ENCODE assay signal across 8 cellular contexts in the genomic region with DNA sequence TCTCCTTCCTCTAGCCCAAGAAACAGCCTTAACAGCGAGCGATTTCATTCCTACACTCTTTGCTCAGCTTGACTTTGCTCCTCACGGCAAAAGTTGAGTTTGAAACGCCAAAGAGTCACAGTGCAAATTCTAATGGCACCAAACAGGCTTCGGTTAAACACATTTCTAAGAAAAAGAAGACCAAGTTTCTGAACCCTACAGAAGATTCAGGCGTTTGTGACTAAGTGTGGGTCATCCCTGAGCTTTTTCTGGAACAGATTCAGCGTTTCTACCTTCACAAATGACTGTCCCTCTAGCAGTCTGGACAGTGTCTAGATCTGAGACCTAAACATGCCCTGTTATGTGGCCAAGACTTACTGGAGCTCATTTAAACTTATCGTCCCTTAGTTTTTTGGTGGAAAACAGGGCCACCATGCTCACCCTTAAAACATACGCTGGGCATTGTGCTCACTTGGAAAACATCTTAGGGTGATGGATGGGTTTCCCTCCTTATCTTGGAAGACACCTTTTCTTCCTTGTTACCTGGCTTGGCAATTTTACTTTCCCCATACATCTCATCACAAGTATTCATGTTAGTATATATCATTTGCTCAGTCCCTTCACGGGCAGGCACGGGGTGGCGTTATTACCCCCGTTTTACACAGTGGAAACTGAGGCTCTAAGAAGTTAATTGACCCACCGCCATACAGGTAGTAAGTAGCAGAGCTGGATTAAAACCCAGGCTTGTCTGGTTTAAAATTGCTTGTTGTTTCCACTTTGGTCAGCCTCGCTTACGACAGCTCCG. TPM values are rescaled to one million over a fixed set of nuclear protein-coding genes. Genes with fewer than 3 reads are reported as not detected.
DNase-seq lines count a peak whose midpoint lies in the region; ATAC-seq lines count a peak whose summit lies in the region.

No MANE protein-coding gene starts in this region.

- peak overlapping the region; percentile 90 to 97 (median 92) for H3K4me3 Mint-ChIP-seq in CD4-positive, CD25-positive, alpha-beta regulatory T cell
- peak overlapping the region; percentile 84 to 97 (median 90) for H3K4me3 Mint-ChIP-seq in naive B cell

- H3K27ac ChIP-seq in CD4-positive, CD25-positive, alpha-beta regulatory T cell (ENCODE audit: insufficient read depth, low read length, poor library complexity, severe bottlenecking): no peak overlapping the region
- H3K27ac ChIP-seq in duodenal mucosa (ENCODE audit: low read depth, low read length): peak overlapping the region; percentile 33

- H3K4me1 ChIP-seq in CD4-positive, CD25-positive, alpha-beta regulatory T cell (ENCODE audit: control insufficient read depth, insufficient read depth, low read length, poor library complexity, severe bottlenecking): peaks cover 17% of the 10 kb centered on the region
- H3K4me1 ChIP-seq in NT2/D1 (ENCODE audit: insufficient read depth, insufficient read length): no peaks in the 10 kb centered on the region
- H3K4me1 ChIP-seq in duodenal mucosa (ENCODE audit: control insufficient read depth in 1 of 2, insufficient read depth in 2 of 2, low read length in 2 of 2): peaks cover 19 to 40% of the 10 kb centered on the region in 2 donors

- peak overlapping the region; percentile 64 to 71 (median 67) for H3K27ac Mint-ChIP-seq in CD4-positive, CD25-positive, alpha-beta regulatory T cell
- H3K27ac Mint-ChIP-seq in naive B cell: peak overlapping the region in 3 of 6 donors; percentile 69 to 90 (median 72)

- no peak for ATAC-seq in CD4-positive, CD25-positive, alpha-beta regulatory T cell (ENCODE audit: low read depth in 2 of 2)
- no peak for ATAC-seq in naive B cell (ENCODE audit: low read depth in 2 of 2)
- ATAC-seq in GM21737 (IDR thresholded peaks at IDR 0.05; ENCODE audit: unreplicated experiment): no peak
- no peak for ATAC-seq in activated CD4-positive, CD25-positive, alpha-beta regulatory T cell treated with anti-CD3 and anti-CD28 coated beads, Interleukin-2, amount 50 U/mL, for 24 hours

- no peaks in the 10 kb centered on the region for H3K36me3 Mint-ChIP-seq in CD4-positive, CD25-positive, alpha-beta regulatory T cell
- H3K36me3 Mint-ChIP-seq in naive B cell: no peaks in the 10 kb centered on the region

- peaks cover 10% of the 10 kb centered on the region for H3K27me3 ChIP-seq in CD4-positive, CD25-positive, alpha-beta regulatory T cell (ENCODE audit: control insufficient read depth, insufficient read depth, low read length)
- H3K27me3 ChIP-seq in NT2/D1 (ENCODE audit: insufficient read depth, insufficient read length): peaks cover 16% of the 10 kb centered on the region
- no peaks in the 10 kb centered on the region for H3K27me3 ChIP-seq in duodenal mucosa (ENCODE audit: control insufficient read depth in 1 of 2, insufficient read depth in 2 of 2, low read length in 2 of 2)

- no peaks in the 10 kb centered on the region for H3K9me3 Mint-ChIP-seq in CD4-positive, CD25-positive, alpha-beta regulatory T cell
- H3K9me3 Mint-ChIP-seq in naive B cell: no peaks in the 10 kb centered on the region

- H3K9me3 ChIP-seq in CD4-positive, CD25-positive, alpha-beta regulatory T cell (ENCODE audit: control insufficient read depth in 2 of 2, low read length in 2 of 2): no peaks in the 10 kb centered on the region
- H3K9me3 ChIP-seq in NT2/D1 (ENCODE audit: insufficient read depth, low read length) (no peaks in the 10 kb centered on the region), duodenal mucosa (ENCODE audit: control insufficient read depth in 1 of 2, low read length in 2 of 2) (no peaks in the 10 kb centered on the region)

- peaks cover 6 to 39% (median 16%) of the 10 kb centered on the region in 4 donors for H3K4me1 Mint-ChIP-seq in CD4-positive, CD25-positive, alpha-beta regulatory T cell
- H3K4me1 Mint-ChIP-seq in naive B cell: peaks cover 6 to 10% (median 9%) of the 10 kb centered on the region in 3 donors

- H3K4me3 ChIP-seq in CD4-positive, CD25-positive, alpha-beta regulatory T cell (ENCODE audit: low read depth, low read length): peak overlapping the region; percentile 71
- H3K4me3 ChIP-seq in NT2/D1 (ENCODE audit: insufficient read length, low read depth) (peak overlapping the region; percentile 90), duodenal mucosa (ENCODE audit: low read depth in 1 of 2, low read length in 2 of 2) (peak overlapping the region; percentile 86 to 91)

- peak in 2 of 3 donors; percentile 4 to 12 for DNase-seq in CD4-positive, CD25-positive, alpha-beta regulatory T cell
- DNase-seq in NT2/D1 (ENCODE audit: low read depth, low spot score) (no peak), naive B cell (no peak), NCI-H146 (lab: John Stamatoyannopoulos, UW) (no peak), NCI-H1092 (lab: John Stamatoyannopoulos, UW) (no peak)

- H3K9ac ChIP-seq in NT2/D1 (ENCODE audit: insufficient read length, low read depth): peak overlapping the region; percentile 89
- H3K9ac ChIP-seq in duodenal mucosa (ENCODE audit: low read depth in 1 of 2, low read length in 2 of 2): peak overlapping the region; percentile 78 to 83

- no peaks in the 10 kb centered on the region for H3K36me3 ChIP-seq in CD4-positive, CD25-positive, alpha-beta regulatory T cell (ENCODE audit: control insufficient read depth, insufficient read depth, low read length)
- H3K36me3 ChIP-seq in NT2/D1 (ENCODE audit: insufficient read depth, insufficient read length, low read length): peaks cover 30% of the 10 kb centered on the region
- H3K36me3 ChIP-seq in duodenal mucosa (ENCODE audit: control insufficient read depth in 1 of 2, insufficient read depth in 2 of 2, low read length in 2 of 2): no peaks in the 10 kb centered on the region

- peaks cover 48% of the 10 kb centered on the region for H3K27me3 Mint-ChIP-seq in CD4-positive, CD25-positive, alpha-beta regulatory T cell
- H3K27me3 Mint-ChIP-seq in naive B cell: peaks cover 21 to 42% (median 25%) of the 10 kb centered on the region in 3 donors

RNA-seq across cellular contexts. Expression of a gene that starts 1.0 kb away (rescaled TPM):
- total RNA-seq in CD4-positive, CD25-positive, alpha-beta regulatory T cell: 3.8 TPM
- polyA plus RNA-seq in CD4-positive, CD25-positive, alpha-beta regulatory T cell: 1 to 10 TPM; 3.1 to 5.3 (median 4.3) TPM
- polyA plus RNA-seq in naive B cell (ENCODE audit: low read depth in 6 of 6): 1 to 10 TPM; 2.9 to 5.5 (median 3.9) TPM

Comparison
In these comparisons a context has a peak if more than half of its experiments do, and no peak if none do; other contexts are left out.
1. DNase-seq: peak in CD4-positive, CD25-positive, alpha-beta regulatory T cell (2 of 3); none in NT2/D1 (single experiment), naive B cell (single experiment), NCI-H146 (single experiment) and NCI-H1092 (single experiment).
2. Peak in every context shown above with its lines, with median percentiles within 50 percentile points of each other: H3K4me3 ChIP-seq.